ENCODE assay signal across 19 cellular contexts in genomic region chr18:80193701-80194100, GRCh38. TPM values are rescaled to one million over a fixed set of nuclear protein-coding genes. Genes with fewer than 3 reads are reported as not detected.
DNase-seq lines count a peak whose midpoint lies in the region; ATAC-seq, FAIRE-seq and TF ChIP-seq lines count a peak whose summit lies in the region.
"Had no signal": no experiment of that assay in that cellular context is flagged by ENCODE, and none has a peak within 500 bp of the region (broad histone marks: within the 10 kb centered on the region; RNA-seq: fewer than 3 reads in every experiment).

No MANE protein-coding gene starts in this region.

- BruUV-seq in HepG2 (replicated peaks; lab: Mats Ljungman, UMichigan) (no TSS peak), endothelial cell of umbilical vein (replicated peaks; lab: Mats Ljungman, UMichigan) (no TSS peak)

- H3K27me3 ChIP-seq in liver (ENCODE audit: control insufficient read depth in 4 of 4, insufficient read depth in 4 of 4, low read length in 3 of 4) (no peaks in the 10 kb centered on the region), HepG2 (ENCODE audit: control insufficient read depth in 1 of 2, insufficient read depth in 2 of 2, low read length in 2 of 2) (no peaks in the 10 kb centered on the region), endothelial cell of umbilical vein (ENCODE audit: control insufficient read depth in 2 of 2, insufficient read depth in 2 of 2, low read length in 2 of 2) (peaks cover 0 to 6% of the 10 kb centered on the region in 2 experiments), stomach (no peaks in the 10 kb centered on the region)

- H3K9ac ChIP-seq in liver (ENCODE audit: low read depth in 1 of 2, low read length in 2 of 2) = no peak overlapping the region
- H3K9ac ChIP-seq in HepG2 (ENCODE audit: insufficient read depth, low read depth, low read length) = no peak overlapping the region
- no peak overlapping the region for H3K9ac ChIP-seq in endothelial cell of umbilical vein (replicated peaks; ENCODE audit: extremely low read depth, insufficient read depth, low read length)

- in situ Hi-C loops in HepG2 (cut with HindIII; ENCODE audit: extremely low pct_ligation_motif_present, low pct_unique_long_range_greater_than_20kb) = no loop called here

- WGBS in liver = 70% methylated on average over 5 of the region's 5 CpGs
- WGBS in HepG2 (ENCODE audit: low lambda C conversion rate) = 92% methylated on average over 5 of the region's 5 CpGs
- WGBS in stomach, 5 donors = 50 to 65% (median 59%) methylated on average over 5 of the region's 5 CpGs

- TF ChIP-seq CTCF in liver (IDR thresholded peaks at IDR 0.05; ENCODE audit: low read depth, low read length, missing input control) (no peak), HepG2 (CRISPR knock-in tag; IDR thresholded peaks at IDR 0.05) (no peak), endothelial cell of umbilical vein (IDR thresholded peaks at IDR 0.05; ENCODE audit: extremely low read depth in 1 of 2, insufficient read depth in 1 of 2, low read depth in 1 of 2, low read length in 2 of 2) (no peak), osteocyte (IDR thresholded peaks at IDR 0.05) (no peak), stomach (IDR thresholded peaks at IDR 0.05) (no peak)

- H2AFZ ChIP-seq in HepG2 (ENCODE audit: low read length) = no peak overlapping the region
- H2AFZ ChIP-seq in endothelial cell of umbilical vein (ENCODE audit: low read depth, low read length) = no peak overlapping the region
- H2AFZ ChIP-seq: PC-9 had no signal

- FAIRE-seq in HepG2 (lab: Jason Lieb, UNC) = no peak
- FAIRE-seq in endothelial cell of umbilical vein (lab: Jason Lieb, UNC) = no peak

- no peak overlapping the region for H3K27ac Mint-ChIP-seq in osteocyte (ENCODE audit: unreplicated experiment)

- H3K9me3 Mint-ChIP-seq in osteocyte (ENCODE audit: unreplicated experiment) = no peaks in the 10 kb centered on the region
- H3K9me3 Mint-ChIP-seq: CD8-positive, alpha-beta memory T cell had no signal

- dilution Hi-C loops in endothelial cell of umbilical vein (cut with MboI; ENCODE audit: extremely low pct_ligation_motif_present, low sequenced_read_pairs) = no loop called here

- H3K4me1 Mint-ChIP-seq in osteocyte (ENCODE audit: unreplicated experiment) = peaks cover 35% of the 10 kb centered on the region
- H3K4me1 Mint-ChIP-seq: CD8-positive, alpha-beta memory T cell had no signal

- ATAC-seq in HepG2 = no peak
- no peak for ATAC-seq in GM21786 (IDR thresholded peaks at IDR 0.05; ENCODE audit: unreplicated experiment)

- H4K20me1 ChIP-seq in HepG2 (ENCODE audit: insufficient read depth, low read length) (no peaks in the 10 kb centered on the region), endothelial cell of umbilical vein (replicated peaks; ENCODE audit: control insufficient read depth, extremely low read depth, insufficient read depth, low read length) (no peaks in the 10 kb centered on the region)

- H3K4me3 ChIP-seq in liver (ENCODE audit: low read depth in 1 of 3, low read length in 3 of 3) = no peak overlapping the region
- H3K4me3 ChIP-seq in HepG2 (replicated peaks in 1 of 3; ENCODE audit: insufficient read depth in 1 of 3, low read depth in 2 of 3, low read length in 3 of 3) = no peak overlapping the region
- no peak overlapping the region for H3K4me3 ChIP-seq in endothelial cell of umbilical vein (replicated peaks in 1 of 3; ENCODE audit: insufficient read depth in 1 of 3, low read depth in 1 of 3, low read length in 3 of 3)
- no peak overlapping the region for H3K4me3 ChIP-seq in stomach
- H3K4me3 ChIP-seq: PC-9 had no signal

- no peaks in the 10 kb centered on the region for H3K4me1 ChIP-seq in liver (ENCODE audit: control insufficient read depth in 4 of 4, insufficient read depth in 4 of 4, low read length in 3 of 4)
- peaks cover 11% of the 10 kb centered on the region for H3K4me1 ChIP-seq in HepG2 (ENCODE audit: insufficient read depth, low read length)
- no peaks in the 10 kb centered on the region for H3K4me1 ChIP-seq in endothelial cell of umbilical vein (ENCODE audit: control insufficient read depth, extremely low read depth, insufficient read depth, low read length)
- no peaks in the 10 kb centered on the region for H3K4me1 ChIP-seq in stomach

- H3K36me3 Mint-ChIP-seq in osteocyte (ENCODE audit: unreplicated experiment) = peaks cover 3% of the 10 kb centered on the region
- H3K36me3 Mint-ChIP-seq: CD8-positive, alpha-beta memory T cell had no signal

- no peak for DNase-seq in HepG2 (ENCODE audit: low spot score)
- DNase-seq in endothelial cell of umbilical vein (ENCODE audit: low read depth, low spot score) = peak; percentile 8
- DNase-seq in osteocyte (ENCODE audit: extremely low spot score, unreplicated experiment) = peak; percentile 34
- no peak for DNase-seq in activated gamma-delta T cell (lab: John Stamatoyannopoulos, UW)
- no peak for DNase-seq in stomach
- DNase-seq: C1 segment of cervical spinal cord; CD8-positive, alpha-beta memory T cell; HCEC 1CT; IMR-90; NCI-H1417 treated with DMSO at 0.1 percent for 48 hours; NCI-H1930; NCI-H226; NCI-H524; NCI-H82; PC-9 had no signal

- TF ChIP-seq EP300 in HepG2 (IDR thresholded peaks at IDR 0.05; ENCODE audit: low read depth in 2 of 2, low read length in 2 of 2) (no peak), HepG2 (CRISPR knock-in tag; IDR thresholded peaks at IDR 0.05; ENCODE audit: borderline replicate concordance) (no peak), stomach (IDR thresholded peaks at IDR 0.05) (no peak)

- H3K4me3 Mint-ChIP-seq in osteocyte (ENCODE audit: unreplicated experiment) = no peak overlapping the region
- H3K4me3 Mint-ChIP-seq: CD8-positive, alpha-beta memory T cell had no signal

- intact Hi-C loops in HepG2 (cut with micrococcal nuclease; ENCODE audit: unreplicated experiment) = no loop called here
- intact Hi-C loops in endothelial cell of umbilical vein (cut with micrococcal nuclease) = no loop called here
- intact Hi-C loops in stomach (cut with DNase I; ENCODE audit: low total_unique reads) = no loop called here

- POLR2A ChIA-PET in HepG2 (lab: Yijun Ruan, JAX) = no interaction called here
- POLR2A ChIA-PET in endothelial cell of umbilical vein (lab: Charles Lee) = no interaction called here

- H3K9me3 ChIP-seq in liver (ENCODE audit: control insufficient read depth in 4 of 4, low read length in 3 of 4) (no peaks in the 10 kb centered on the region), HepG2 (ENCODE audit: low read length) (no peaks in the 10 kb centered on the region), endothelial cell of umbilical vein (replicated peaks; ENCODE audit: control insufficient read depth, insufficient read depth, low read length) (no peaks in the 10 kb centered on the region), stomach (no peaks in the 10 kb centered on the region)

- H3K27ac ChIP-seq in liver (ENCODE audit: low read depth in 1 of 2, low read length in 2 of 2) (no peak overlapping the region), HepG2 (ENCODE audit: extremely low read length, insufficient read depth, low read length) (no peak overlapping the region), endothelial cell of umbilical vein (ENCODE audit: insufficient read depth, low read depth, low read length) (no peak overlapping the region), stomach (no peak overlapping the region)
- H3K27ac ChIP-seq: HL-60, PC-9, RWPE1 had no signal

- CTCF ChIA-PET in HepG2 (lab: Yijun Ruan, JAX; ENCODE audit: low intra/inter-chr PET ratio, low total read pairs) (no interaction called here), endothelial cell of umbilical vein (lab: Charles Lee) (no interaction called here)

- H3K36me3 ChIP-seq in liver (ENCODE audit: control insufficient read depth in 4 of 4, insufficient read depth in 3 of 4, low read depth in 1 of 4, low read length in 3 of 4) (no peaks in the 10 kb centered on the region), HepG2 (replicated peaks in 1 of 2; ENCODE audit: control insufficient read depth in 1 of 2, insufficient read depth in 2 of 2, low read length in 2 of 2) (no peaks in the 10 kb centered on the region), endothelial cell of umbilical vein (ENCODE audit: control insufficient read depth in 2 of 2, extremely low read depth in 1 of 2, insufficient read depth in 2 of 2, low read length in 2 of 2) (no peaks in the 10 kb centered on the region), stomach (no peaks in the 10 kb centered on the region)

- TF ChIP-seq RAD21 in liver (IDR thresholded peaks at IDR 0.05) (no peak), HepG2 (CRISPR knock-in tag; IDR thresholded peaks at IDR 0.05) (no peak)

- TF ChIP-seq POLR2A in HepG2 (IDR thresholded peaks at IDR 0.05; ENCODE audit: insufficient read depth in 1 of 2, low read depth in 2 of 2, low read length in 2 of 2) (no peak), endothelial cell of umbilical vein (IDR thresholded peaks at IDR 0.05; ENCODE audit: low read depth, low read length) (no peak), stomach (IDR thresholded peaks at IDR 0.05) (no peak)

- no peaks in the 10 kb centered on the region for H3K9me1 ChIP-seq in endothelial cell of umbilical vein (replicated peaks; ENCODE audit: control insufficient read depth, extremely low read depth, insufficient read depth, low read length)

- no peaks in the 10 kb centered on the region for H3K27me3 Mint-ChIP-seq in osteocyte (ENCODE audit: unreplicated experiment)

- no peaks in the 10 kb centered on the region for H3K79me2 ChIP-seq in HepG2 (ENCODE audit: insufficient read depth, low read length)
- no peaks in the 10 kb centered on the region for H3K79me2 ChIP-seq in endothelial cell of umbilical vein (ENCODE audit: control insufficient read depth, insufficient read depth, low read length)

- H3K4me2 ChIP-seq in HepG2 (ENCODE audit: low read depth, low read length) (no peak overlapping the region), endothelial cell of umbilical vein (ENCODE audit: insufficient read depth, low read length) (no peak overlapping the region)
- H3K4me2 ChIP-seq: PC-9 had no signal

RNA-seq across cellular contexts. Expression of gene PARD6G, which starts 53.6 kb away (rescaled TPM):
- 1 to 10 TPM; 2.2 to 2.4 TPM for total RNA-seq in liver
- 1 to 10 TPM in 1 of 2 donors, under 1 TPM in 1; 0.96 to 1.5 TPM for polyA plus RNA-seq in liver
- 7.2 and 7.4 TPM in 2 replicates for total RNA-seq in HepG2 (2016; rRNA removed; fragmentation: Illumina TruSeq; extraction: Trizol)
- total RNA-seq in HepG2 (2016; cell fraction: cytosol; rRNA removed; fragmentation: Illumina TruSeq; extraction: Trizol; ENCODE audit: low read depth) = 7.6 and 9.4 TPM in 2 replicates
- 6.5 and 6.7 TPM in 2 replicates for total RNA-seq in HepG2 (2016; cell fraction: insoluble cytoplasmic fraction; rRNA removed; fragmentation: Illumina TruSeq; extraction: Trizol)
- total RNA-seq in HepG2 (2016; cell fraction: membrane; rRNA removed; fragmentation: Illumina TruSeq; extraction: Trizol) = 12.2 and 12.6 TPM in 2 replicates
- total RNA-seq in HepG2 (2016; cell fraction: nucleus; rRNA removed; fragmentation: Illumina TruSeq; extraction: Trizol) = 4.7 and 4.8 TPM in 2 replicates
- 3.6 and 3.9 TPM in 2 replicates for polyA plus RNA-seq in HepG2 (2011; rRNA removed)
- 4.0 and 4.3 TPM in 2 replicates for polyA plus RNA-seq in HepG2 (2011; cell fraction: cytosol; rRNA removed)
- 2.9 and 3.2 TPM in 2 replicates for polyA plus RNA-seq in HepG2 (2011; cell fraction: nucleus; rRNA removed)
- polyA plus RNA-seq in HepG2 (2012) = 5.1 and 5.3 TPM in 2 replicates
- polyA plus RNA-seq in HepG2 (2016; cell fraction: cytosol; fragmentation: Illumina TruSeq; extraction: Trizol; ENCODE audit: low read depth) = 11.7 and 12.8 TPM in 2 replicates
- polyA plus RNA-seq in HepG2 (2016; cell fraction: insoluble cytoplasmic fraction; fragmentation: Illumina TruSeq; extraction: Trizol; ENCODE audit: low read depth) = 9.0 and 9.7 TPM in 2 replicates
- polyA plus RNA-seq in HepG2 (2016; cell fraction: membrane; fragmentation: Illumina TruSeq; extraction: Trizol; ENCODE audit: low read depth) = 9.7 and 12.1 TPM in 2 replicates
- 6.8 and 7.3 TPM in 2 replicates for polyA plus RNA-seq in HepG2 (2016; cell fraction: nucleus; fragmentation: Illumina TruSeq; extraction: Trizol; ENCODE audit: insufficient read depth, low read depth)
- polyA minus RNA-seq in HepG2 (2011; rRNA and poly(A)+ RNA removed; ENCODE audit: low replicate concordance) = 2.0 and 6.8 TPM in 2 replicates
- polyA minus RNA-seq in HepG2 (2011; cell fraction: cytosol; rRNA and poly(A)+ RNA removed) = 5.4 and 5.7 TPM in 2 replicates
- 2.9 and 3.0 TPM in 2 replicates for polyA minus RNA-seq in HepG2 (2011; cell fraction: nucleus; rRNA and poly(A)+ RNA removed)
- 1.8 and 5.4 TPM in 2 replicates for total RNA-seq in endothelial cell of umbilical vein
- 1.2 and 1.5 TPM in 2 replicates for polyA plus RNA-seq in endothelial cell of umbilical vein
- polyA plus RNA-seq in endothelial cell of umbilical vein (2011; cell fraction: cytosol; rRNA removed) = 1.0 and 1.3 TPM in 2 replicates
- polyA plus RNA-seq in endothelial cell of umbilical vein (2011; cell fraction: nucleus; rRNA removed) = 0.73 and 1.3 TPM in 2 replicates
- 2.0 and 2.5 TPM in 2 replicates for polyA plus RNA-seq in endothelial cell of umbilical vein (2012)
- polyA minus RNA-seq in endothelial cell of umbilical vein = 1.4 and 2.9 TPM in 2 replicates
- 1.0 TPM for polyA minus RNA-seq in endothelial cell of umbilical vein (2011; cell fraction: cytosol; rRNA and poly(A)+ RNA removed)
- polyA minus RNA-seq in endothelial cell of umbilical vein (2011; cell fraction: nucleus; rRNA and poly(A)+ RNA removed) = 0.34 and 0.72 TPM in 2 replicates
- 16.5 and 18.9 TPM in 2 replicates for total RNA-seq in osteocyte
- 10 to 100 TPM in 1 of 5 donors, 1 to 10 TPM in 4; 1.8 to 15.9 (median 4.1) TPM for total RNA-seq in stomach
- polyA plus RNA-seq in stomach = 1 to 10 TPM; 1.5 to 7.5 (median 2.2) TPM

Comparison
In these comparisons a context has a peak if more than half of its experiments do, and no peak if none do; other contexts are left out.
1. DNase-seq: peak in endothelial cell of umbilical vein (single experiment) and osteocyte (single experiment); none in HepG2 (single experiment), activated gamma-delta T cell (single experiment) and stomach (single experiment).